Comparison of ENCODE assay signal across 2 cellular contexts in the genomic region with DNA sequence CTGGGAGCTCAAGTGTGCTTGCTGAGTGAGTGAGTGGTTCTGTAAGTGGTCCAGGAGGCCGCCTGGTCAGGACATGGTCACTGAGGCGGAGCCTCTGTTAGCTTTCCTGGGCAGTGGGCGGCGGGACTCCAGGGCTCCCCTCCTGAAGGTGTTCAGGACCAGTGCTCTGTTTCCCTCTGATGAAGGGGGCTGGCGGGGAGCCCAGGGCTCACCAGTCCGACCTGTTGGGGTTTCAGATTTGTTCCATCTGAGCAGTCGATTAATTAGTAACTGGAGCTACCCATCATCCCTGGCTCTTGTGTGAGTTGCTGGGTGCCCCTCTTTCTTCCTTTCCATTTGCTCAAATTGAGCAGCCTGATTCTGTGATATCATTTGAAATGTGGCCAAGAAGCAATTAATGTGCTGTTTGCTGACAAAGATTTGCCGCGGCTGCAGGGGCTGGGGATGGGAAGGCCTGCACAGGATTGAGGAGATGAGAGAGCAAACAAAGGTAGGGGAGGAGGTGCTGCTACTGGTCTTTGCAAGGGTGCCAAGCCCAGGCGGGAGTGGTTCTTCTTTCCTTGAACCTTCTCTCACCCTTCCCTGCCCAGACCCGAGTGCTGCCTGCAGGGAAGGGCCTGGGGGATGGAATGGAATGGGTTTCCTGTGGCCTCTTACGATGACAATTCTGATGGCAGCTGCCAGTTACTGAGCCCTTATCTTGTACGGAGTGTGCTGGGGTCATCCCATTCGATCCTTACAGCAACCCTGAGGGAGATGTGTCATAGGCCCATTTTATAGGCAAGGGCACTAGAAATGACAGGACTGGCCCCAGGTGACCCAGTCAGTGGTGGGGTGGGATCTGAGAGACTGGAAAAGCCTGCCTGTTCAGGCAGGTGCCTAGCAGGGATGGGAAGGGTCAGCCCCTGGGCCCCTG.
TF ChIP-seq lines count a peak whose summit lies in the region.

No MANE protein-coding gene starts in this region.

TF ChIP-seq in A549, 52 proteins besides CTCF, POLR2A, EP300 and RAD21:
- TF ChIP-seq ZSCAN20 (CRISPR knock-in tag; IDR thresholded peaks at IDR 0.05) (no peak), CHD4 (IDR thresholded peaks at IDR 0.05; ENCODE audit: borderline replicate concordance) (no peak), MYC (IDR thresholded peaks at IDR 0.05; ENCODE audit: borderline replicate concordance, low read length) (no peak), ZFP36 (IDR thresholded peaks at IDR 0.05; ENCODE audit: borderline replicate concordance, partially characterized antibody) (no peak), CBX8 (IDR thresholded peaks at IDR 0.05) (no peak), ZC3H11A (IDR thresholded peaks at IDR 0.05) (no peak), MAZ (IDR thresholded peaks at IDR 0.05; ENCODE audit: borderline replicate concordance, low read depth, low read length) (no peak), CHD2 (IDR thresholded peaks at IDR 0.05; ENCODE audit: low read length, partially characterized antibody) (no peak), HEYL (CRISPR knock-in tag; IDR thresholded peaks at IDR 0.05) (no peak), CBX2 (IDR thresholded peaks at IDR 0.05; ENCODE audit: borderline replicate concordance, low read depth) (no peak), JUNB (IDR thresholded peaks at IDR 0.05) (no peak), JUN (IDR thresholded peaks at IDR 0.05) (no peak; a peak in 1 of 5 replicates), ESRRA (IDR thresholded peaks at IDR 0.05; ENCODE audit: borderline replicate concordance, low read length) (no peak), FOXS1 (CRISPR knock-in tag; IDR thresholded peaks at IDR 0.05) (no peak)
- TF ChIP-seq, protein P1, sequence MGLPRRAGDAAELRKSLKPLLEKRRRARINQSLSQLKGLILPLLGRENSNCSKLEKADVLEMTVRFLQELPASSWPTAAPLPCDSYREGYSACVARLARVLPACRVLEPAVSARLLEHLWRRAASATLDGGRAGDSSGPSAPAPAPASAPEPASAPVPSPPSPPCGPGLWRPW (IDR thresholded peaks at IDR 0.05) = no peak
- TF ChIP-seq, protein P2, sequence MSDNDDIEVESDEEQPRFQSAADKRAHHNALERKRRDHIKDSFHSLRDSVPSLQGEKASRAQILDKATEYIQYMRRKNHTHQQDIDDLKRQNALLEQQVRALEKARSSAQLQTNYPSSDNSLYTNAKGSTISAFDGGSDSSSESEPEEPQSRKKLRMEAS (IDR thresholded peaks at IDR 0.05) = no peak; the same call in 1 of the 2 replicates
- TF ChIP-seq, protein P3, sequence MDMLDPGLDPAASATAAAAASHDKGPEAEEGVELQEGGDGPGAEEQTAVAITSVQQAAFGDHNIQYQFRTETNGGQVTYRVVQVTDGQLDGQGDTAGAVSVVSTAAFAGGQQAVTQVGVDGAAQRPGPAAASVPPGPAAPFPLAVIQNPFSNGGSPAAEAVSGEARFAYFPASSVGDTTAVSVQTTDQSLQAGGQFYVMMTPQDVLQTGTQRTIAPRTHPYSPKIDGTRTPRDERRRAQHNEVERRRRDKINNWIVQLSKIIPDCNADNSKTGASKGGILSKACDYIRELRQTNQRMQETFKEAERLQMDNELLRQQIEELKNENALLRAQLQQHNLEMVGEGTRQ (IDR thresholded peaks at IDR 0.05) = no peak

TF ChIP-seq in IMR-90, 13 proteins besides CTCF, POLR2A, EP300 and RAD21:
- TF ChIP-seq, protein P3 (IDR thresholded peaks at IDR 0.05; ENCODE audit: low read depth, low read length) = no peak
- TF ChIP-seq FOS (IDR thresholded peaks at IDR 0.05; ENCODE audit: low read depth, low read length) (no peak), BHLHE40 (IDR thresholded peaks at IDR 0.05; ENCODE audit: low read depth, low read length) (no peak), MAZ (IDR thresholded peaks at IDR 0.05; ENCODE audit: borderline replicate concordance, low read depth, low read length) (no peak), CHD1 (IDR thresholded peaks at IDR 0.05; ENCODE audit: low read depth, low read length) (no peak), MAFK (IDR thresholded peaks at IDR 0.05; ENCODE audit: low read depth, low read length) (no peak), CEBPB (IDR thresholded peaks at IDR 0.05; ENCODE audit: low read depth, low read length) (no peak), RFX5 (IDR thresholded peaks at IDR 0.05; ENCODE audit: low read depth, low read length) (no peak), SMC3 (IDR thresholded peaks at IDR 0.05; ENCODE audit: low read depth, low read length) (no peak), NFE2L2 (IDR thresholded peaks at IDR 0.05; ENCODE audit: low read depth, low read length) (no peak), MXI1 (IDR thresholded peaks at IDR 0.05; ENCODE audit: borderline replicate concordance, low read depth, low read length) (no peak), RCOR1 (IDR thresholded peaks at IDR 0.05; ENCODE audit: insufficient replicate concordance, low read length) (no peak)
- TF ChIP-seq, protein P4, sequence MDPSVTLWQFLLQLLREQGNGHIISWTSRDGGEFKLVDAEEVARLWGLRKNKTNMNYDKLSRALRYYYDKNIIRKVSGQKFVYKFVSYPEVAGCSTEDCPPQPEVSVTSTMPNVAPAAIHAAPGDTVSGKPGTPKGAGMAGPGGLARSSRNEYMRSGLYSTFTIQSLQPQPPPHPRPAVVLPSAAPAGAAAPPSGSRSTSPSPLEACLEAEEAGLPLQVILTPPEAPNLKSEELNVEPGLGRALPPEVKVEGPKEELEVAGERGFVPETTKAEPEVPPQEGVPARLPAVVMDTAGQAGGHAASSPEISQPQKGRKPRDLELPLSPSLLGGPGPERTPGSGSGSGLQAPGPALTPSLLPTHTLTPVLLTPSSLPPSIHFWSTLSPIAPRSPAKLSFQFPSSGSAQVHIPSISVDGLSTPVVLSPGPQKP (IDR thresholded peaks at IDR 0.05; ENCODE audit: borderline replicate concordance, low read depth, low read length) = no peak
